Comparison of ENCODE assay signal across 11 cellular contexts in the genomic region with DNA sequence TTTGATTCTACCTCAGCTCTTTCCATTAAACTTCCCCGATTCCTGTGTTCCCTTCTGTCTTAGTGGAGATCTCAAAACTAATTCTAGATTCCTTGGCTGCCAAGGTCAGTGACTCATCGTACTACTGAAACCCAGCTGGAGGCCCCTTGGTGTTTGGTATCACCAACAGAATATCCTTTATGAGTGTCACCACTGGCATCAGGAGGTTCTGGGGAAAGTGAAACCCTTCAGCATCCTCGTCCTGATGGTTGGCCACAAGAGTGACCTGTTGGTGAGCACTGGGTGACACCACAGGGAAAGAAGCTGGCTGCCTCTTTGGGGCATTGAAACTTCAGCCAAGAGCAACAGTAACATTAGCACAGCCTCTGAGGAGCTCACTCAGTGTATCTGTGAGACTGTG. TPM values are rescaled to one million over a fixed set of nuclear protein-coding genes. Genes with fewer than 3 reads are reported as not detected.
DNase-seq lines count a peak whose midpoint lies in the region; ATAC-seq lines count a peak whose summit lies in the region.
"Had no signal": no experiment of that assay in that cellular context is flagged by ENCODE, and none has a peak within 500 bp of the region (broad histone marks: within the 10 kb centered on the region; RNA-seq: fewer than 3 reads in every experiment).

No MANE protein-coding gene starts in this region.

- no peaks in the 10 kb centered on the region for H3K9me3 ChIP-seq in T-helper 17 cell (ENCODE audit: control insufficient read depth, low read length, poor library complexity, severe bottlenecking)

- H3K27ac Mint-ChIP-seq in activated T-cell treated with anti-CD3 and anti-CD28 coated beads, Interleukin-2, amount 50 U/mL, for 24 hours: peak overlapping the region; percentile 81
- no peak overlapping the region for H3K27ac Mint-ChIP-seq in T-helper 17 cell
- H3K27ac Mint-ChIP-seq: CD4-positive, alpha-beta T cell had no signal

- H3K9me3 Mint-ChIP-seq in activated T-cell treated with anti-CD3 and anti-CD28 coated beads, Interleukin-2, amount 50 U/mL, for 24 hours: no peaks in the 10 kb centered on the region
- H3K9me3 Mint-ChIP-seq: CD4-positive, alpha-beta T cell had no signal

- peaks cover 13% of the 10 kb centered on the region for H3K4me1 Mint-ChIP-seq in activated T-cell treated with anti-CD3 and anti-CD28 coated beads, Interleukin-2, amount 50 U/mL, for 24 hours (ENCODE audit: low read depth)
- no peaks in the 10 kb centered on the region for H3K4me1 Mint-ChIP-seq in T-helper 17 cell

- H3K36me3 Mint-ChIP-seq in activated T-cell treated with anti-CD3 and anti-CD28 coated beads, Interleukin-2, amount 50 U/mL, for 24 hours (ENCODE audit: low read depth): peaks cover 62% of the 10 kb centered on the region
- H3K36me3 Mint-ChIP-seq in T-helper 17 cell (ENCODE audit: low read depth): no peaks in the 10 kb centered on the region

- no peak for DNase-seq in activated T-cell treated with anti-CD3 and anti-CD28 coated beads, Interleukin-2, amount 50 U/mL, for 24 hours
- DNase-seq in activated T-cell treated with anti-CD3 and anti-CD28 coated beads for 4 hours (no peak), RPMI8226 (peak; percentile 84), T-helper 17 cell (no peak)
- peak; percentile 13 for DNase-seq in stimulated activated naive CD8-positive, alpha-beta T cell treated with anti-CD3 and anti-CD28 coated beads, Interleukin-15, Interleukin-2, amounts not matched to agents 100 U/mL and 50 U/mL, for 24 hours
- DNase-seq: activated CD8-positive, alpha-beta memory T cell treated with anti-CD3 and anti-CD28 coated beads, Interleukin-2, amount 50 U/mL, for 4 hours; CD4-positive, alpha-beta T cell; NCI-H2029 treated with DMSO at 0.1 percent for 48 hours had no signal

- H3K4me3 Mint-ChIP-seq in activated T-cell treated with anti-CD3 and anti-CD28 coated beads, Interleukin-2, amount 50 U/mL, for 24 hours: no peak overlapping the region
- no peak overlapping the region for H3K4me3 Mint-ChIP-seq in T-helper 17 cell
- H3K4me3 Mint-ChIP-seq: CD4-positive, alpha-beta T cell had no signal

- no peaks in the 10 kb centered on the region for H3K27me3 Mint-ChIP-seq in activated T-cell treated with anti-CD3 and anti-CD28 coated beads, Interleukin-2, amount 50 U/mL, for 24 hours
- H3K27me3 Mint-ChIP-seq in T-helper 17 cell: no peaks in the 10 kb centered on the region
- H3K27me3 Mint-ChIP-seq: CD4-positive, alpha-beta T cell had no signal

- peak; percentile 19 for ATAC-seq in esophagus mucosa
- peak; percentile 74 for ATAC-seq in stimulated activated naive CD8-positive, alpha-beta T cell treated with anti-CD3 and anti-CD28 coated beads, Interleukin-15, Interleukin-2, amounts not matched to agents 100 U/mL and 50 U/mL, for 24 hours
- ATAC-seq in T-helper 17 cell: no peak
- no peak for ATAC-seq in HG03095 (IDR thresholded peaks at IDR 0.05; ENCODE audit: unreplicated experiment)
- no peak for ATAC-seq in GM21360 (IDR thresholded peaks at IDR 0.05; ENCODE audit: unreplicated experiment)

RNA-seq across cellular contexts. Expression of a gene that starts 9.6 kb away (rescaled TPM):
- total RNA-seq in esophagus mucosa (0.40 TPM), T-helper 17 cell (not detected)
- total RNA-seq: CD4-positive, alpha-beta T cell had no signal

RNA-seq across cellular contexts. Expression of a gene that starts 41.2 kb away (rescaled TPM):
- total RNA-seq in esophagus mucosa: 16.5 TPM
- 10 to 100 TPM; 14.2 to 15.8 TPM for total RNA-seq in T-helper 17 cell

RNA-seq across cellular contexts. Expression of a gene that starts 46.7 kb away (rescaled TPM):
- total RNA-seq in esophagus mucosa (not detected), T-helper 17 cell (not detected)
- total RNA-seq: CD4-positive, alpha-beta T cell had no signal

RNA-seq across cellular contexts. Expression of a gene that starts 48.8 kb away (rescaled TPM):
- total RNA-seq in esophagus mucosa (24.3 TPM), T-helper 17 cell (10 to 100 TPM; 24.5 to 27.9 TPM)

Comparison
In these comparisons a context has a peak if more than half of its experiments do, and no peak if none do; other contexts are left out.
1. DNase-seq: peak in RPMI8226 (single experiment) and stimulated activated naive CD8-positive, alpha-beta T cell treated with anti-CD3 and anti-CD28 coated beads, Interleukin-15, Interleukin-2, amounts not matched to agents 100 U/mL and 50 U/mL, for 24 hours (single experiment); none in activated T-cell treated with anti-CD3 and anti-CD28 coated beads, Interleukin-2, amount 50 U/mL, for 24 hours (single experiment), activated T-cell treated with anti-CD3 and anti-CD28 coated beads for 4 hours (single experiment) and T-helper 17 cell (0 of 3).
2. ATAC-seq: peak in esophagus mucosa (single experiment) and stimulated activated naive CD8-positive, alpha-beta T cell treated with anti-CD3 and anti-CD28 coated beads, Interleukin-15, Interleukin-2, amounts not matched to agents 100 U/mL and 50 U/mL, for 24 hours (single experiment); none in T-helper 17 cell (single experiment), HG03095 (single experiment) and GM21360 (single experiment).